ENCODE assay signal across 22 cellular contexts in genomic region chr2:71695235-71696120, GRCh38.
DNase-seq lines count a peak whose midpoint lies in the region; ATAC-seq, FAIRE-seq and TF ChIP-seq lines count a peak whose summit lies in the region.
"Had no signal": no experiment of that assay in that cellular context is flagged by ENCODE, and none has a peak within 500 bp of the region (broad histone marks: within the 10 kb centered on the region; RNA-seq: fewer than 3 reads in every experiment).

No MANE protein-coding gene starts in this region.

- H3K9ac ChIP-seq in kidney (ENCODE audit: low read length in 2 of 2): no peak overlapping the region

- DNase-seq in Right ventricle myocardium superior: peak; percentile 22
- no peak for DNase-seq in cardiac septum (ENCODE audit: low spot score)
- peak; percentile 56 for DNase-seq in kidney
- peak; percentile 50 for DNase-seq in spleen
- no peak for DNase-seq in epidermal melanocyte (ENCODE audit: insufficient read length, low spot score)
- DNase-seq in UCSD-AML1 (lab: John Stamatoyannopoulos, UW; ENCODE audit: unreplicated experiment): no peak
- DNase-seq: CD4-positive, CD25-positive, alpha-beta regulatory T cell; COR-L47; DMS 273 treated with DMSO at 0.1 percent for 48 hours; GF-D8; HFFc6; NCI-H1092 treated with DMSO at 0.1 percent for 48 hours; NCI-H2081; NCI-H446 treated with DMSO at 0.1 percent for 48 hours; NCI-H774; SHP77 had no signal

- intact Hi-C loops in Right ventricle myocardium superior (cut with DNase I) (no loop called here), cardiac septum (cut with DNase I) (no loop called here), kidney (cut with DNase I) (no loop called here), spleen (cut with DNase I; ENCODE audit: low total_unique reads) (no loop called here)

- WGBS in spleen, 5 donors: 81 to 91% (median 86%) methylated on average over 10 to 13 of the region's 13 CpGs

- TF ChIP-seq CTCF in VCaP (conservative IDR thresholded peaks at IDR 0.05) (no peak), kidney (IDR thresholded peaks at IDR 0.05; ENCODE audit: borderline replicate concordance, extremely low read depth, insufficient read depth) (no peak), spleen (IDR thresholded peaks at IDR 0.05 in 8 of 11, conservative IDR thresholded peaks at IDR 0.05 in 3 of 11) (no peak)

- H3K27me3 ChIP-seq in spleen (replicated peaks in 1 of 7): peaks cover 0 to 11% (median 0%) of the 10 kb centered on the region in 7 donors

- H3K4me1 ChIP-seq in kidney (ENCODE audit: control insufficient read depth in 1 of 2, insufficient read depth in 1 of 2, low read depth in 1 of 2, low read length in 2 of 2) (no peaks in the 10 kb centered on the region), spleen (peaks cover 0 to 6% (median 0%) of the 10 kb centered on the region in 6 donors)

- ATAC-seq in Right ventricle myocardium superior (ENCODE audit: poor library complexity) (no peak), GM18511 (IDR thresholded peaks at IDR 0.05; ENCODE audit: unreplicated experiment) (no peak)
- ATAC-seq: GM12878 had no signal

- no peak for TF ChIP-seq POLR2A in spleen (IDR thresholded peaks at IDR 0.05)

- no peaks in the 10 kb centered on the region for H3K9me3 ChIP-seq in kidney (ENCODE audit: control insufficient read depth in 1 of 2, low read length in 2 of 2)
- no peaks in the 10 kb centered on the region for H3K9me3 ChIP-seq in spleen

- FAIRE-seq in kidney (lab: Jason Lieb, UNC): no peak
- FAIRE-seq: GM12878, HTR-8/SVneo, RCC 7860 had no signal

- no peak overlapping the region for H3K4me3 ChIP-seq in kidney (ENCODE audit: low read length in 2 of 2)
- H3K4me3 ChIP-seq in spleen: no peak overlapping the region
- H3K4me3 ChIP-seq: GM12878, SK-N-MC had no signal

- no peaks in the 10 kb centered on the region for H3K36me3 ChIP-seq in kidney (ENCODE audit: control insufficient read depth in 1 of 2, insufficient read depth in 2 of 2, low read length in 2 of 2)
- H3K36me3 ChIP-seq in spleen: no peaks in the 10 kb centered on the region

- 0 out of 2 replicates have a peak overlapping the region, but pooled peaks have one; percentile 5 for H3K27ac ChIP-seq in VCaP
- H3K27ac ChIP-seq in kidney (ENCODE audit: low read depth in 2 of 2, low read length in 2 of 2): no peak overlapping the region
- no peak overlapping the region for H3K27ac ChIP-seq in spleen
- H3K27ac ChIP-seq: SK-N-MC had no signal

Comparison
In these comparisons a context has a peak if more than half of its experiments do, and no peak if none do; other contexts are left out.
1. DNase-seq: peak in Right ventricle myocardium superior (single experiment), kidney (single experiment) and spleen (single experiment); none in cardiac septum (single experiment), epidermal melanocyte (single experiment) and UCSD-AML1 (single experiment).